ENCODE assay signal across 8 cellular contexts in the genomic region with DNA sequence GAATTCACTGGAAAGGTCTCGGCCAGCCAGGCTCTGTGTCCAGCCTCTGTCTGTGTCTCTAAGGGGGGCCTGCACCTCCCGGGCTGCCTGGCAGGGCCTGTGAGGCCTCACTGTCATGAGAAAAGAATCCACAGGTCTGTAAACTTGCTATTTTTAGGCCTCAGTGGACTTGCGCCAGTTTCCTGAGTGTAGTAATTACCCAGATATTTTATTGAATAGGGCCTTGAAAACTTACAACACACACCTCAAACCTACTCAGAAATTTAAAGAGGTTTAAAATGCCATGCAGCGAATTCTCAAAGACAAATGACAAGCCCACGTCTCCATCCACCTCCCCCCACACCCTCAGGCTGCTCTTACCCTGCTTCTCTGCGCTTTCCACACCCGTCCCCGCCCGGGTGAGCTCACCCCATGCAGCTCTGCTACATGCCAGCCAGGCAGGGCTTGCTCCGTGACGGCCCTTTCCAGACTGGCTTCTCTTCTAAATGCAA. TPM values are rescaled to one million over a fixed set of nuclear protein-coding genes. Genes with fewer than 3 reads are reported as not detected.
DNase-seq lines count a peak whose midpoint lies in the region; ATAC-seq and TF ChIP-seq lines count a peak whose summit lies in the region.

No MANE protein-coding gene starts in this region.

- H3K4me3 ChIP-seq in body of pancreas: no peak overlapping the region
- H3K4me3 ChIP-seq in subcutaneous abdominal adipose tissue (ENCODE audit: low read depth in 1 of 5, low read length in 5 of 5): no peak overlapping the region

- H3K27ac ChIP-seq in body of pancreas: peak overlapping the region; percentile 56 to 79 (median 66)
- peak overlapping the region; percentile 75 for H3K27ac ChIP-seq in subcutaneous abdominal adipose tissue (ENCODE audit: low read depth, low read length)

- DNase-seq in HS-27A (ENCODE audit: low read depth) (peak; percentile 40), body of pancreas (peak; percentile 40 to 58 (median 55)), hepatic stellate cell (ENCODE audit: low spot score) (peak; percentile 79), NCI-H2081 (lab: John Stamatoyannopoulos, UW) (no peak), NCI-H2227 treated with DMSO at 0.1 percent for 48 hours (lab: John Stamatoyannopoulos, UW) (no peak)

- WGBS in body of pancreas, 2 donors: 36 to 45% methylated on average over 11 of the region's 11 CpGs

- no peaks in the 10 kb centered on the region for H3K9me3 ChIP-seq in body of pancreas
- no peaks in the 10 kb centered on the region for H3K9me3 ChIP-seq in subcutaneous abdominal adipose tissue (ENCODE audit: control insufficient read depth in 5 of 5, low read length in 5 of 5)

- peaks cover 12% of the 10 kb centered on the region for H3K4me1 ChIP-seq in body of pancreas
- peaks cover 0 to 15% (median 4%) of the 10 kb centered on the region in 5 donors for H3K4me1 ChIP-seq in subcutaneous abdominal adipose tissue (ENCODE audit: control insufficient read depth in 5 of 5, insufficient read depth in 5 of 5, low read length in 5 of 5)

- H3K27me3 ChIP-seq in body of pancreas (no peaks in the 10 kb centered on the region), subcutaneous abdominal adipose tissue (ENCODE audit: control insufficient read depth in 5 of 5, insufficient read depth in 4 of 5, low read length in 5 of 5) (peaks cover 0 to 15% (median 4%) of the 10 kb centered on the region in 5 donors)

- peak overlapping the region in 2 of 5 donors; percentile 16 to 17 for H3K9ac ChIP-seq in subcutaneous abdominal adipose tissue (ENCODE audit: low read length in 5 of 5)

- peak; percentile 85 for ATAC-seq in body of pancreas
- no peak for ATAC-seq in GM18519 (IDR thresholded peaks at IDR 0.05; ENCODE audit: low FRiP score, unreplicated experiment)
- no peak for ATAC-seq in HG03196 (IDR thresholded peaks at IDR 0.05; ENCODE audit: unreplicated experiment)

- intact Hi-C loops in body of pancreas (cut with DNase I): loop anchor here (5.0 kb wide), 1 partner anchor 67 kb away; no protein-coding TSS in a partner anchor

- TF ChIP-seq CTCF in body of pancreas (IDR thresholded peaks at IDR 0.05): no peak

- no peak for TF ChIP-seq POLR2A in body of pancreas (IDR thresholded peaks at IDR 0.05)

- H3K36me3 ChIP-seq in body of pancreas (replicated peaks in 1 of 2; ENCODE audit: insufficient read depth in 1 of 2, low read depth in 2 of 2) (no peaks in the 10 kb centered on the region), subcutaneous abdominal adipose tissue (ENCODE audit: control insufficient read depth in 5 of 5, insufficient read depth in 5 of 5, low read length in 5 of 5) (no peaks in the 10 kb centered on the region)

RNA-seq across cellular contexts. Expression of gene TENT4A, which starts 8.8 kb away (rescaled TPM):
- total RNA-seq in body of pancreas: 10 to 100 TPM; 11.9 to 27.7 TPM

Comparison
In these comparisons a context has a peak if more than half of its experiments do, and no peak if none do; other contexts are left out.
1. DNase-seq: peak in HS-27A (single experiment), body of pancreas (4 of 4) and hepatic stellate cell (single experiment); none in NCI-H2081 (0 of 2) and NCI-H2227 treated with DMSO at 0.1 percent for 48 hours (single experiment).